Comparison of ENCODE assay signal across 8 cellular contexts in genomic region chr16:27312580-27313421, GRCh38. TPM values are rescaled to one million over a fixed set of nuclear protein-coding genes. Genes with fewer than 3 reads are reported as not detected.
DNase-seq lines count a peak whose midpoint lies in the region; ATAC-seq, FAIRE-seq and TF ChIP-seq lines count a peak whose summit lies in the region.

No MANE protein-coding gene starts in this region.

- peaks cover 42% of the 10 kb centered on the region for H3K36me3 Mint-ChIP-seq in activated T-cell treated with anti-CD3 and anti-CD28 coated beads, Interleukin-2, amount 50 U/mL, for 24 hours (ENCODE audit: low read depth)

- H3K27ac ChIP-seq in K562 (ENCODE audit: extremely low read depth, low read depth, low read length), result no peak overlapping the region
- peak overlapping the region; percentile 90 to 100 for H3K27ac ChIP-seq in lung (ENCODE audit: low read depth in 1 of 2, low read length in 1 of 2)
- peak overlapping the region; percentile 97 to 99 for H3K27ac ChIP-seq in tibial artery

- H3K27me3 Mint-ChIP-seq in activated T-cell treated with anti-CD3 and anti-CD28 coated beads, Interleukin-2, amount 50 U/mL, for 24 hours, result no peaks in the 10 kb centered on the region

- CTCF ChIA-PET in K562 (lab: Yijun Ruan, JAX; ENCODE audit: low intra/inter-chr PET ratio), result no interaction called here

- no peak for TF ChIP-seq POLR2A in K562 (conservative IDR thresholded peaks at IDR 0.05)

- no peak for TF ChIP-seq RAD21 in K562 (CRISPR knock-in tag; conservative IDR thresholded peaks at IDR 0.05 in 1 of 2, IDR thresholded peaks at IDR 0.05 in 1 of 2)

- H4K20me1 ChIP-seq in K562 (replicated peaks; ENCODE audit: control insufficient read depth, insufficient read depth, low read length), result peaks cover under 1% of the 10 kb centered on the region; the same call in 1 of the 2 replicates

- no peak overlapping the region for H3K9ac ChIP-seq in K562 (ENCODE audit: insufficient read depth in 1 of 2, low read depth in 2 of 2, low read length in 2 of 2)

- 0 out of 2 replicates have a peak overlapping the region, but pooled peaks have one; percentile 42 for H2AFZ ChIP-seq in K562 (ENCODE audit: low read depth, low read length)

- H3K9me3 Mint-ChIP-seq in activated T-cell treated with anti-CD3 and anti-CD28 coated beads, Interleukin-2, amount 50 U/mL, for 24 hours, result peaks cover 2% of the 10 kb centered on the region

- no peaks in the 10 kb centered on the region for H3K9me1 ChIP-seq in K562 (ENCODE audit: control insufficient read depth, insufficient read depth, low read length)

- no TSS peak for BruUV-seq in K562 (replicated peaks; lab: Mats Ljungman, UMichigan)

- no peaks in the 10 kb centered on the region for H3K36me3 ChIP-seq in K562 (ENCODE audit: control insufficient read depth, insufficient read depth, low read length)
- peaks cover 0 to 3% of the 10 kb centered on the region in 2 donors for H3K36me3 ChIP-seq in lung (ENCODE audit: control insufficient read depth in 2 of 2, insufficient read depth in 2 of 2, low read length in 2 of 2)
- H3K36me3 ChIP-seq in tibial artery, result no peaks in the 10 kb centered on the region

- TF ChIP-seq EP300 in K562 (IDR thresholded peaks at IDR 0.05; ENCODE audit: low read length), result no peak

- no peaks in the 10 kb centered on the region for H3K79me2 ChIP-seq in K562 (ENCODE audit: control insufficient read depth, insufficient read depth, low read length)

- POLR2A ChIA-PET in K562 (lab: Yijun Ruan, JAX), result interaction anchor here (1.2 kb wide), 1 partner anchor 8 kb away, joined by 3 read pairs; no protein-coding TSS in a partner anchor

- 37% methylated on average over 10 of the region's 11 CpGs for WGBS in K562 (ENCODE audit: insufficient coverage, low coverage, missing lambda C conversion rate)
- 68 to 73% methylated on average over 11 of the region's 11 CpGs for WGBS in lung, 2 donors

- H3K27me3 ChIP-seq in K562 (ENCODE audit: control insufficient read depth in 2 of 2, insufficient read depth in 2 of 2, low read length in 2 of 2), result peaks cover 23 to 45% of the 10 kb centered on the region in 2 experiments; a peak in 4 of 5 replicates
- H3K27me3 ChIP-seq in lung (ENCODE audit: control insufficient read depth, insufficient read depth), result no peaks in the 10 kb centered on the region
- H3K27me3 ChIP-seq in tibial artery, result no peaks in the 10 kb centered on the region

- peaks cover 4 to 14% of the 10 kb centered on the region in 2 experiments; a peak in 4 of 5 replicates for H3K4me1 ChIP-seq in K562 (replicated peaks in 1 of 2; ENCODE audit: control insufficient read depth in 2 of 2, insufficient read depth in 2 of 2, low read length in 2 of 2)
- peaks cover 0 to 17% of the 10 kb centered on the region in 2 donors for H3K4me1 ChIP-seq in lung (ENCODE audit: control insufficient read depth in 2 of 2, insufficient read depth in 2 of 2, low read length in 2 of 2)
- peaks cover 0 to 39% (median 28%) of the 10 kb centered on the region in 4 donors for H3K4me1 ChIP-seq in tibial artery

- DNase-seq in activated T-cell treated with anti-CD3 and anti-CD28 coated beads, Interleukin-2, amount 50 U/mL, for 24 hours, result peak; percentile 28
- no peak for DNase-seq in activated T-cell treated with anti-CD3 and anti-CD28 coated beads, Interleukin-2, amount 50 U/mL, for 1 hour
- DNase-seq in K562 (ENCODE audit: extremely low read depth in 1 of 4, low spot score in 3 of 4), result no peak
- DNase-seq in lung (ENCODE audit: low spot score), result no peak
- peak; percentile 16 to 58 for DNase-seq in tibial artery

- peak overlapping the region; percentile 50; the same call in 1 of the 2 replicates for H3K4me3 ChIP-seq in K562
- H3K4me3 ChIP-seq in lung, result peak overlapping the region; percentile 98
- H3K4me3 ChIP-seq in tibial artery, result peak overlapping the region; percentile 92 to 96

- H3K4me1 Mint-ChIP-seq in activated T-cell treated with anti-CD3 and anti-CD28 coated beads, Interleukin-2, amount 50 U/mL, for 24 hours (ENCODE audit: low read depth), result peaks cover 56% of the 10 kb centered on the region

- in situ Hi-C loops in K562 (cut with MboI), result no loop called here

- peak overlapping the region; percentile 88 for H3K4me3 Mint-ChIP-seq in activated T-cell treated with anti-CD3 and anti-CD28 coated beads, Interleukin-2, amount 50 U/mL, for 24 hours

- H3K9me3 ChIP-seq in K562 (replicated peaks; ENCODE audit: control insufficient read depth, insufficient read depth, low read depth, low read length), result no peaks in the 10 kb centered on the region
- H3K9me3 ChIP-seq in lung (ENCODE audit: control insufficient read depth in 2 of 2, insufficient read depth in 1 of 2, low read length in 1 of 2), result no peaks in the 10 kb centered on the region
- no peaks in the 10 kb centered on the region for H3K9me3 ChIP-seq in tibial artery

- ATAC-seq in K562, result no peak
- no peak for ATAC-seq in lung (ENCODE audit: insufficient read depth, low FRiP score)
- ATAC-seq in HG02642 (IDR thresholded peaks at IDR 0.05; ENCODE audit: poor library complexity, unreplicated experiment), result no peak
- ATAC-seq in HG03571 (IDR thresholded peaks at IDR 0.05; ENCODE audit: unreplicated experiment), result no peak
- ATAC-seq in GM18511 (IDR thresholded peaks at IDR 0.05; ENCODE audit: unreplicated experiment), result no peak

- TF ChIP-seq CTCF in K562 (IDR thresholded peaks at IDR 0.05 in 2 of 3, conservative IDR thresholded peaks at IDR 0.05 in 1 of 3; ENCODE audit: insufficient read depth in 2 of 3, low read depth in 1 of 3, low read length in 3 of 3) (no peak), lung (IDR thresholded peaks at IDR 0.05; ENCODE audit: control extremely low read depth, extremely low read depth) (no peak), tibial artery (IDR thresholded peaks at IDR 0.05) (no peak)

- FAIRE-seq in K562 (lab: Jason Lieb, UNC), result no peak

- intact Hi-C loops in K562 (cut with micrococcal nuclease), result no loop called here
- intact Hi-C loops in tibial artery (cut with DNase I; ENCODE audit: low total_unique reads), result loop anchor here (5.0 kb wide), 1 partner anchor 1550 kb away; the partner anchor contains the start of gene SH2B1

- peak overlapping the region; percentile 96 for H3K27ac Mint-ChIP-seq in activated T-cell treated with anti-CD3 and anti-CD28 coated beads, Interleukin-2, amount 50 U/mL, for 24 hours

- H3K4me2 ChIP-seq in K562 (ENCODE audit: insufficient read depth, low read length), result peak overlapping the region; percentile 57; the same call in 1 of the 2 replicates

TF ChIP-seq in K562, 482 proteins besides CTCF, POLR2A, EP300 and RAD21 (continues in another document):
- TF ChIP-seq SIRT6 (IDR thresholded peaks at IDR 0.05; ENCODE audit: low read depth, low read length), result no peak
- no peak for TF ChIP-seq POLR2AphosphoS2 (IDR thresholded peaks at IDR 0.05; ENCODE audit: low read length)
- no peak for TF ChIP-seq TFAP4 (CRISPR knock-in tag; IDR thresholded peaks at IDR 0.05; ENCODE audit: borderline replicate concordance)
- TF ChIP-seq POLR2G (IDR thresholded peaks at IDR 0.05; ENCODE audit: low read depth, low read length), result no peak
- TF ChIP-seq HCFC1 (IDR thresholded peaks at IDR 0.05; ENCODE audit: low read depth, low read length), result no peak

RNA-seq across cellular contexts. Expression of gene IL4R, which starts 1.0 kb away (rescaled TPM):
- 7.2 and 21.7 TPM in 2 replicates for total RNA-seq in K562 (2011; cell fraction: chromatin; rRNA removed; ENCODE audit: low replicate concordance)
- total RNA-seq in K562 (2011; cell fraction: nucleolus; rRNA removed), result 11.1 and 17.7 TPM in 2 replicates
- 10.4 and 11.7 TPM in 2 replicates for total RNA-seq in K562 (2011; cell fraction: nucleoplasm; rRNA removed)
- 3.3 and 3.5 TPM in 2 replicates for total RNA-seq in K562 (2014; rRNA removed)
- total RNA-seq in K562 (2014; rRNA removed; fragmentation: Illumina TruSeq; extraction: Trizol), result 1.9 and 2.4 TPM in 2 replicates
- 3.3 and 3.8 TPM in 2 replicates for total RNA-seq in K562 (2015; rRNA removed; fragmentation: Illumina TruSeq; extraction: Trizol)
- 5.2 and 5.5 TPM in 2 replicates for total RNA-seq in K562 (2021)
- 5.8 and 6.2 TPM in 2 replicates for polyA plus RNA-seq in K562 (2011; rRNA removed)
- 6.4 and 8.7 TPM in 2 replicates for polyA plus RNA-seq in K562 (2011; cell fraction: cytosol; rRNA removed)
- 5.5 and 7.6 TPM in 2 replicates for polyA plus RNA-seq in K562 (2011; cell fraction: nucleus; rRNA removed)
- polyA plus RNA-seq in K562 (2012), result 4.9 and 5.9 TPM in 2 replicates
- 3.9 and 4.1 TPM in 2 replicates for polyA plus RNA-seq in K562 (2014; fragmentation: Illumina TruSeq; extraction: Trizol)
- under 1 TPM; 0.17 to 0.38 TPM for polyA plus RNA-seq in K562 (2014; fragmentation: Nextera tagmentation; extraction: Ambion mirVana)
- polyA plus RNA-seq in K562 (2014; rRNA removed), result 3.0 and 3.3 TPM in 2 replicates
- 5.1 and 6.8 TPM in 2 replicates for polyA minus RNA-seq in K562 (2011; rRNA and poly(A)+ RNA removed)
- polyA minus RNA-seq in K562 (2011; cell fraction: cytosol; rRNA and poly(A)+ RNA removed), result 3.2 and 7.3 TPM in 2 replicates
- polyA minus RNA-seq in K562 (2011; cell fraction: nucleus; rRNA and poly(A)+ RNA removed), result 6.9 and 9.8 TPM in 2 replicates
- 100 to 1,000 TPM in 1 of 2 donors, 10 to 100 TPM in 1; 79.8 to 148 TPM for total RNA-seq in lung
- polyA plus RNA-seq in lung, result 100 to 1,000 TPM in 1 of 2 donors, 10 to 100 TPM in 1; 61.3 to 175 TPM

RNA-seq across cellular contexts. Expression of gene NSMCE1, which starts 44.2 kb away (rescaled TPM):
- total RNA-seq in K562 (2011; cell fraction: chromatin; rRNA removed; ENCODE audit: low replicate concordance), result 22.3 and 37.0 TPM in 2 replicates
- 23.3 and 23.8 TPM in 2 replicates for total RNA-seq in K562 (2011; cell fraction: nucleolus; rRNA removed)
- 19.3 and 24.7 TPM in 2 replicates for total RNA-seq in K562 (2011; cell fraction: nucleoplasm; rRNA removed)
- total RNA-seq in K562 (2014; rRNA removed), result 61.5 and 69.8 TPM in 2 replicates
- total RNA-seq in K562 (2014; rRNA removed; fragmentation: Illumina TruSeq; extraction: Trizol), result 50.6 and 57.1 TPM in 2 replicates
- 50.6 and 56.0 TPM in 2 replicates for total RNA-seq in K562 (2015; rRNA removed; fragmentation: Illumina TruSeq; extraction: Trizol)
- total RNA-seq in K562 (2021), result 59.5 and 68.2 TPM in 2 replicates
- 48.6 and 52.1 TPM in 2 replicates for polyA plus RNA-seq in K562 (2011; rRNA removed)
- polyA plus RNA-seq in K562 (2011; cell fraction: cytosol; rRNA removed), result 38.3 and 39.1 TPM in 2 replicates
- polyA plus RNA-seq in K562 (2011; cell fraction: nucleus; rRNA removed), result 18.3 and 19.4 TPM in 2 replicates
- polyA plus RNA-seq in K562 (2012), result 99.9 and 101 TPM in 2 replicates
- 77.9 and 79.2 TPM in 2 replicates for polyA plus RNA-seq in K562 (2014; fragmentation: Illumina TruSeq; extraction: Trizol)
- polyA plus RNA-seq in K562 (2014; fragmentation: Nextera tagmentation; extraction: Ambion mirVana), result 100 to 1,000 TPM; 154 to 163 TPM
- 61.6 and 63.5 TPM in 2 replicates for polyA plus RNA-seq in K562 (2014; rRNA removed)
- 39.9 and 49.7 TPM in 2 replicates for polyA minus RNA-seq in K562 (2011; rRNA and poly(A)+ RNA removed)
- polyA minus RNA-seq in K562 (2011; cell fraction: cytosol; rRNA and poly(A)+ RNA removed), result 17.9 and 18.6 TPM in 2 replicates
- 7.3 and 15.7 TPM in 2 replicates for polyA minus RNA-seq in K562 (2011; cell fraction: nucleus; rRNA and poly(A)+ RNA removed)
- 10 to 100 TPM; 37.4 to 59.1 TPM for total RNA-seq in lung
- polyA plus RNA-seq in lung, result 10 to 100 TPM; 55.4 to 75.4 TPM

Comparison
In these comparisons a context has a peak if more than half of its experiments do, and no peak if none do; other contexts are left out.
1. DNase-seq: peak in activated T-cell treated with anti-CD3 and anti-CD28 coated beads, Interleukin-2, amount 50 U/mL, for 24 hours (single experiment) and tibial artery (2 of 2); none in activated T-cell treated with anti-CD3 and anti-CD28 coated beads, Interleukin-2, amount 50 U/mL, for 1 hour (single experiment), K562 (0 of 4) and lung (single experiment).
2. Peak in every context shown above with its lines, with median percentiles within 50 percentile points of each other: H3K4me3 ChIP-seq.